Comparison of ENCODE assay signal across 22 cellular contexts in the genomic region with DNA sequence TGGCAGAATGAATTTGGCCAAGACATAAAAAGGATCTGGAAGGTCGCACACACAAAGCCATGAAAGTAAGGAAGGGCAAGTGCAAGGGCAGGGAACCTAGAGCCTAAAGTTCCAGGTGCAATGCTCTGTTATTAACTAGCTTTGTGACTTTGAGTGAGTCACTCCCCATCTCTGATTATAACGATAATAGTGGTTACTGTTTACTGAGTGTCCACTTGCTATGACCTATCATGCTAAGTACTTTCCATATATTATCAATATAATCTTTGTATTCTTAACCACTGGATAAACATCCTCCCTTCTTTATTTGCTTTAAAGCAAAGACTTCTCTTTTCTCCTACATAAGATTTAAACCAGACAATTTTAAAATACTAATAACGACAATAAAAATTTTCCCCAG.
"Had no signal": no experiment of that assay in that cellular context is flagged by ENCODE, and none has a peak within 500 bp of the region (broad histone marks: within the 10 kb centered on the region; RNA-seq: fewer than 3 reads in every experiment).

No MANE protein-coding gene starts in this region.

- DNase-seq: hypothalamus; islet precursor cell; left ventricle myocardium inferior; mesendoderm; naive B cell; natural killer cell; nephron progenitor cell; pancreas; posterior cingulate gyrus; retina; right cardiac atrium; stimulated activated CD4-positive, alpha-beta T cell treated with anti-CD3 and anti-CD28 coated beads, Interleukin-12 subunit alpha, Interleukin-12 subunit beta, amount 100 ng/mL, for 4 hours; stimulated activated CD4-positive, alpha-beta T cell treated with anti-CD3 and anti-CD28 coated beads, Interleukin-15, amount 100 ng/mL, for 24 hours; stimulated activated CD4-positive, alpha-beta T cell treated with anti-CD3 and anti-CD28 coated beads, Interleukin-2, amount 100 ng/mL, for 24 hours; stimulated activated CD4-positive, alpha-beta T cell treated with anti-CD3 and anti-CD28 coated beads, Interleukin-4, amount 100 ng/mL, for 1 hour; stimulated activated naive B cell treated with anti-CD40 and anti-IgM and Interleukin-4, amounts not matched to agents 10 μg/mL and 1 μg/mL and 100 μg/mL, for 72 hours; stimulated activated naive CD8-positive, alpha-beta T cell treated with anti-CD3 and anti-CD28 coated beads, Interleukin-15, Interleukin-2, amounts not matched to agents 100 U/mL and 50 U/mL, for 24 hours; stomach; testis; thyroid gland; transverse colon; upper lobe of left lung had no signal
